In the genomic region with DNA sequence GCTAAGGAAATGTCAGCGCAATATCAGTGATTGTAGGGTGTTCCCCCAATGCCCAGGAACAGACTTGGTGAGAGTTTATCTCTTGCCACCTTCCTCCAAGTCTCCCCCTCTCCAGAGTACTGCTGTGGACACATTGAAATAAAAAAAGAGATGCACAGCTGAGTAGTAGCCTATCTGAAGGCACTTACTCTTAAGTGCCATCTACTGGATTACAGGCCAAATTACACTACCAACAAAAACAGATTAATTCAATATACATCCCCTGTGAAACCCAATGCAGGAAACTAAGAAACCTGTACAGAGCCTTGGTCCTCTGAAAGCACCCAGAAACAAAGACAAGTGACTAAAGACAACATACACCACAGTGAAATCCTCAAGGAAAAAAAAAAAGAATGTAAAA, we compare ENCODE assay signal across 8 cellular contexts.
DNase-seq lines count a peak whose midpoint lies in the region; ATAC-seq and TF ChIP-seq lines count a peak whose summit lies in the region.

No MANE protein-coding gene starts in this region.

- TF ChIP-seq POLR2A in adrenal gland (IDR thresholded peaks at IDR 0.05), result no peak

- ATAC-seq in HG03432 (IDR thresholded peaks at IDR 0.05; ENCODE audit: unreplicated experiment), result peak; percentile 59

- no peak overlapping the region for H3K27ac ChIP-seq in adrenal gland

- intact Hi-C loops in adrenal gland (cut with DNase I), result no loop called here

- peak; percentile 9 for DNase-seq in NCI-H1436 (lab: John Stamatoyannopoulos, UW)
- no peak for DNase-seq in NCI-H1436 treated with DMSO at 0.1 percent for 48 hours (lab: John Stamatoyannopoulos, UW)
- DNase-seq in adrenal gland, result no peak
- peak; percentile 17 for DNase-seq in retina
- DNase-seq in COLO668 (lab: John Stamatoyannopoulos, UW; ENCODE audit: unreplicated experiment), result no peak
- no peak for DNase-seq in MG63
- DNase-seq in kidney glomerular epithelial cell (lab: John Stamatoyannopoulos, UW), result no peak

- H3K27me3 ChIP-seq in adrenal gland (peaks cover 5% of the 10 kb centered on the region), MG63 (no peaks in the 10 kb centered on the region)

- no peaks in the 10 kb centered on the region for H3K4me1 ChIP-seq in adrenal gland (replicated peaks in 1 of 2)

- 39 to 94% (median 75%) methylated on average over 1 of the region's 1 CpG; no CpG with 5 or more reads in 1 of the 4 donors for WGBS in adrenal gland, 4 donors

- peak in 4 of 6 experiments; percentile 19 to 52 (median 42) for TF ChIP-seq CTCF in adrenal gland (IDR thresholded peaks at IDR 0.05)

- H3K36me3 ChIP-seq in adrenal gland (replicated peaks in 1 of 2) (no peaks in the 10 kb centered on the region), MG63 (no peaks in the 10 kb centered on the region)

- H3K4me3 ChIP-seq in adrenal gland, result no peak overlapping the region
- no peak overlapping the region for H3K4me3 ChIP-seq in MG63

- H3K9me3 ChIP-seq in adrenal gland (replicated peaks in 1 of 3) (no peaks in the 10 kb centered on the region), MG63 (no peaks in the 10 kb centered on the region)

Comparison
In these comparisons a context has a peak if more than half of its experiments do, and no peak if none do; other contexts are left out.
1. DNase-seq: peak in NCI-H1436 (single experiment) and retina (single experiment); none in NCI-H1436 treated with DMSO at 0.1 percent for 48 hours (single experiment), adrenal gland (0 of 7), COLO668 (single experiment), MG63 (single experiment) and kidney glomerular epithelial cell (single experiment).